21 cellular contexts compared by ENCODE assay signal in the genomic region with DNA sequence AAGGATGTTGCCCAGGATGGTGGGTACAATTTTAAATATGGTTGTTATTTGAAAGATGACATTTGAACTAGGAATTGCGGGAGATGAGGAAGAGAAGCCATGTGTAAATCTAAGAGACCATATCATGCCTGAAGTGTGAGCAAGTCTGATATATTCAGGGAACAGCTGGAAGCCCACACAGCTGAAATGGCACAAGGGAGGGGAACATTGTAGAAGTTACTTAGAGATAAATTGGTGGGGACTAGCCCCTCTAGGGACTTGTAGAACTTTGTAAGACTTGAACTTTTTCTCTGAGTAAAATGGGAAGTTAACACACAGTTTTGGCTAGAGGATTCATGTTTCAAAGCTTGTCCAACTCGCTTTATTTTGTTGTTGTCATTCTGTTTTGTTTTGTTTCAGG.
"Had no signal": no experiment of that assay in that cellular context is flagged by ENCODE, and none has a peak within 500 bp of the region (broad histone marks: within the 10 kb centered on the region; RNA-seq: fewer than 3 reads in every experiment).

No MANE protein-coding gene starts in this region.

- H3K36me3 ChIP-seq: lower lobe of right lung, right atrium auricular region, transverse colon, vagina had no signal

- DNase-seq: activated B cell treated with CpG ODN at 0.5 μM for 24 hours; activated CD4-positive, alpha-beta T cell treated with anti-CD3 and anti-CD28 coated beads, Interleukin-2, amount 10 ng/mL, durations not matched to agents 24 days and 14 days; activated CD8-positive, alpha-beta memory T cell treated with anti-CD3 and anti-CD28 coated beads, Interleukin-2, amount 50 U/mL, for 48 hours; activated gamma-delta T cell treated with Interleukin-2 at 50 U/mL for 16 hours; activated T-cell treated with anti-CD3 and anti-CD28 coated beads, Interleukin-2, amount 50 U/mL, for 72 hours; amygdala; dermis blood vessel endothelial cell; effector memory CD8-positive, alpha-beta T cell; head of caudate nucleus; immature natural killer cell; lower lobe of right lung; naive B cell; small intestine; stimulated activated CD4-positive, alpha-beta T cell treated with anti-CD3 and anti-CD28 coated beads, Interleukin-4, amount 100 ng/mL, for 4 hours; stimulated activated CD8-positive, alpha-beta memory T cell treated with anti-CD3 and anti-CD28 coated beads, Interleukin-4, amount 100 ng/mL, for 48 hours; stimulated activated naive CD4-positive, alpha-beta T cell treated with Interleukin-2 at 50 U/mL for 16 hours; substantia nigra; transverse colon had no signal

- H3K4me3 ChIP-seq: lower lobe of right lung, right atrium auricular region, transverse colon, vagina had no signal

- H3K27me3 ChIP-seq: right atrium auricular region, transverse colon, vagina had no signal

- H3K9me3 ChIP-seq: right atrium auricular region, transverse colon, vagina had no signal

- FAIRE-seq: frontal cortex, small intestine had no signal

- H3K4me1 ChIP-seq: lower lobe of right lung, right atrium auricular region, vagina had no signal

- H3K27ac ChIP-seq: lower lobe of right lung, right atrium auricular region, transverse colon, vagina had no signal

- ATAC-seq: activated T-cell treated with anti-CD3 and anti-CD28 coated beads, Interleukin-2, amount 50 U/mL, for 72 hours; effector memory CD8-positive, alpha-beta T cell; lower lobe of right lung had no signal
